14 cellular contexts compared by ENCODE assay signal in genomic region chr2:205060269-205060668, GRCh38.
DNase-seq lines count a peak whose midpoint lies in the region; ATAC-seq lines count a peak whose summit lies in the region.
"Had no signal": no experiment of that assay in that cellular context is flagged by ENCODE, and none has a peak within 500 bp of the region (broad histone marks: within the 10 kb centered on the region; RNA-seq: fewer than 3 reads in every experiment).

No MANE protein-coding gene starts in this region.

- ATAC-seq in aorta (ENCODE audit: low FRiP score) (no peak), HG03439 (IDR thresholded peaks at IDR 0.05; ENCODE audit: unreplicated experiment) (no peak)
- ATAC-seq: mucosa of descending colon had no signal

- H3K9me3 ChIP-seq in SJSA1 (replicated peaks) (no peaks in the 10 kb centered on the region), aorta (ENCODE audit: control insufficient read depth, low read length) (no peaks in the 10 kb centered on the region)
- H3K9me3 ChIP-seq: mucosa of descending colon had no signal

- 80 to 82% methylated on average over 2 of the region's 2 CpGs for WGBS in aorta, 2 donors

- H3K4me3 ChIP-seq in SJSA1 (no peak overlapping the region), skeletal muscle cell (ENCODE audit: low read depth, low read length) (no peak overlapping the region), aorta (ENCODE audit: low read length in 2 of 2) (no peak overlapping the region)
- H3K4me3 ChIP-seq: mucosa of descending colon had no signal

- H3K27me3 ChIP-seq in SJSA1 (replicated peaks) (no peaks in the 10 kb centered on the region), aorta (ENCODE audit: control insufficient read depth in 1 of 2, insufficient read depth in 2 of 2, low read length in 1 of 2) (no peaks in the 10 kb centered on the region)

- no peaks in the 10 kb centered on the region for H3K36me3 ChIP-seq in SJSA1
- no peaks in the 10 kb centered on the region for H3K36me3 ChIP-seq in aorta (ENCODE audit: control insufficient read depth in 1 of 2, insufficient read depth in 2 of 2, low read length in 1 of 2)

- intact Hi-C loops in aorta (cut with DNase I): no loop called here

- H3K4me1 ChIP-seq in SJSA1 (replicated peaks) (peaks cover 14% of the 10 kb centered on the region), aorta (ENCODE audit: control insufficient read depth in 1 of 2, insufficient read depth in 2 of 2, low read length in 2 of 2) (peaks cover 0 to 3% of the 10 kb centered on the region in 2 donors)

- H3K27ac ChIP-seq in SJSA1 (peak overlapping the region; percentile 74), aorta (ENCODE audit: low read depth in 1 of 2, low read length in 2 of 2) (no peak overlapping the region)

- DNase-seq in GM03348 (ENCODE audit: low spot score): peak; percentile 50
- DNase-seq in SJSA1 (ENCODE audit: low read depth in 1 of 2, low spot score in 2 of 2): peak in 1 of 2 experiments; percentile 62
- peak; percentile 66 for DNase-seq in fibroblast of peridontal ligament (ENCODE audit: extremely low read depth)
- DNase-seq in skeletal muscle cell (ENCODE audit: low read depth): peak; percentile 48
- no peak for DNase-seq in aorta
- DNase-seq in activated CD8-positive, alpha-beta memory T cell treated with anti-CD3 and anti-CD28 coated beads for 24 hours: no peak
- no peak for DNase-seq in NCI-H2227 treated with DMSO at 0.1 percent for 48 hours (lab: John Stamatoyannopoulos, UW)
- DNase-seq: activated naive CD8-positive, alpha-beta T cell treated with anti-CD3 and anti-CD28 coated beads, Interleukin-2, amount 10 ng/mL, durations not matched to agents 7 days and 5 days; Calu3; mucosa of descending colon; NCI-H774; retina; SHP77 treated with DMSO at 0.1 percent for 48 hours had no signal

Comparison
In these comparisons a context has a peak if more than half of its experiments do, and no peak if none do; other contexts are left out.
1. DNase-seq: peak in GM03348 (single experiment), fibroblast of peridontal ligament (single experiment) and skeletal muscle cell (single experiment); none in aorta (0 of 2), activated CD8-positive, alpha-beta memory T cell treated with anti-CD3 and anti-CD28 coated beads for 24 hours (single experiment) and NCI-H2227 treated with DMSO at 0.1 percent for 48 hours (single experiment).